8 cellular contexts compared by ENCODE assay signal in genomic region chr11:61814242-61814957, GRCh38. TPM values are rescaled to one million over a fixed set of nuclear protein-coding genes. Genes with fewer than 3 reads are reported as not detected.
DNase-seq lines count a peak whose midpoint lies in the region; ATAC-seq, FAIRE-seq and TF ChIP-seq lines count a peak whose summit lies in the region.

No MANE protein-coding gene starts in this region.

- intact Hi-C loops in pancreas (cut with DNase I) (no loop called here), posterior vena cava (cut with DNase I) (loop anchor here in 1 of 2 donors (5.0 kb wide), 1 partner anchor 293 kb away; no protein-coding TSS in a partner anchor)

- WGBS in pancreas, 2 donors: 79 to 81% methylated on average over 16 of the region's 16 CpGs

- FAIRE-seq in pancreas (lab: Jason Lieb, UNC): no peak

- H3K27me3 ChIP-seq in pancreas: no peaks in the 10 kb centered on the region

- peak; percentile 52 for DNase-seq in HT-29 (ENCODE audit: low spot score)
- DNase-seq in fibroblast of villous mesenchyme (ENCODE audit: low read depth): no peak
- peak in 3 of 6 donors; percentile 35 to 44 (median 42) for DNase-seq in pancreas
- no peak for DNase-seq in posterior vena cava (ENCODE audit: low spot score)

- no peaks in the 10 kb centered on the region for H3K36me3 ChIP-seq in pancreas

- H3K27ac ChIP-seq in C4-2B (peak overlapping the region; percentile 99), pancreas (peak overlapping the region in 3 of 4 donors; percentile 72 to 94 (median 85))

- TF ChIP-seq CTCF in C4-2B (conservative IDR thresholded peaks at IDR 0.05): no peak
- no peak for TF ChIP-seq CTCF in WI38 (IDR thresholded peaks at IDR 0.05; ENCODE audit: low read depth, low read length)
- no peak for TF ChIP-seq CTCF in fibroblast of villous mesenchyme (IDR thresholded peaks at IDR 0.05; ENCODE audit: insufficient read depth, low read depth, low read length)
- no peak for TF ChIP-seq CTCF in pancreas (IDR thresholded peaks at IDR 0.05)

- peaks cover 0 to 6% (median 3%) of the 10 kb centered on the region in 3 donors for H3K4me1 ChIP-seq in pancreas

- ATAC-seq in pancreas (peak in 1 of 4 donors; percentile 0), HG03442 (IDR thresholded peaks at IDR 0.05; ENCODE audit: unreplicated experiment) (no peak), HG03571 (IDR thresholded peaks at IDR 0.05; ENCODE audit: unreplicated experiment) (no peak)

- H3K9me3 ChIP-seq in pancreas: no peaks in the 10 kb centered on the region

- H3K4me3 ChIP-seq in WI38 (ENCODE audit: low read depth, low read length): peak overlapping the region; percentile 76
- H3K4me3 ChIP-seq in fibroblast of villous mesenchyme (ENCODE audit: low read depth, low read length): peak overlapping the region; percentile 81
- H3K4me3 ChIP-seq in pancreas: peak overlapping the region in 2 of 4 donors; percentile 44 to 75

RNA-seq across cellular contexts. Expression of gene FADS1, which starts 2.4 kb away (rescaled TPM):
- total RNA-seq in HT-29 (2014; rRNA removed; shearing (Covaris generic)): 1.9 and 9.4 TPM in 2 replicates
- total RNA-seq in fibroblast of villous mesenchyme (190 and 244 TPM in 2 replicates), pancreas (10 to 100 TPM in 1 of 6 donors, 1 to 10 TPM in 5; 2.3 to 15.1 (median 5.7) TPM), posterior vena cava (10 to 100 TPM; 28.8 to 29.8 TPM)
- polyA plus RNA-seq in pancreas: 1 to 10 TPM; 4.2 to 5.5 TPM

RNA-seq across cellular contexts. Expression of gene FADS2, which starts 13.7 kb away (rescaled TPM):
- total RNA-seq in HT-29 (2014; rRNA removed; shearing (Covaris generic)): not detected in 2 replicates
- total RNA-seq in fibroblast of villous mesenchyme: 713 and 741 TPM in 2 replicates
- 10 to 100 TPM in 2 of 6 donors, 1 to 10 TPM in 4; 1.7 to 20.5 (median 5.5) TPM for total RNA-seq in pancreas
- polyA plus RNA-seq in pancreas: 10 to 100 TPM in 1 of 2 donors, 1 to 10 TPM in 1; 8.4 to 21.3 TPM
- 100 to 1,000 TPM in 1 of 2 donors, 10 to 100 TPM in 1; 60.3 to 123 TPM for total RNA-seq in posterior vena cava

RNA-seq across cellular contexts. Expression of gene FEN1, which starts 21.7 kb away (rescaled TPM):
- 137 and 147 TPM in 2 replicates for total RNA-seq in HT-29 (2014; rRNA removed; shearing (Covaris generic))
- total RNA-seq in fibroblast of villous mesenchyme: 23.8 and 27.6 TPM in 2 replicates
- 1 to 10 TPM; 2.3 to 7.3 (median 5.2) TPM for total RNA-seq in pancreas
- 1 to 10 TPM; 2.5 to 4.8 TPM for polyA plus RNA-seq in pancreas
- total RNA-seq in posterior vena cava: 1 to 10 TPM; 4.6 to 6.0 TPM

RNA-seq across cellular contexts. Expression of gene TMEM258, which starts 22.0 kb away (rescaled TPM):
- 113 and 120 TPM in 2 replicates for total RNA-seq in HT-29 (2014; rRNA removed; shearing (Covaris generic))
- total RNA-seq in fibroblast of villous mesenchyme (40.6 and 76.4 TPM in 2 replicates), pancreas (100 to 1,000 TPM in 2 of 6 donors, 10 to 100 TPM in 4; 69.8 to 108 (median 94.4) TPM), posterior vena cava (10 to 100 TPM; 78.2 to 84.7 TPM)
- polyA plus RNA-seq in pancreas: 100 to 1,000 TPM in 1 of 2 donors, 10 to 100 TPM in 1; 87.4 to 171 TPM
